ENCODE assay signal across 2 cellular contexts in the genomic region with DNA sequence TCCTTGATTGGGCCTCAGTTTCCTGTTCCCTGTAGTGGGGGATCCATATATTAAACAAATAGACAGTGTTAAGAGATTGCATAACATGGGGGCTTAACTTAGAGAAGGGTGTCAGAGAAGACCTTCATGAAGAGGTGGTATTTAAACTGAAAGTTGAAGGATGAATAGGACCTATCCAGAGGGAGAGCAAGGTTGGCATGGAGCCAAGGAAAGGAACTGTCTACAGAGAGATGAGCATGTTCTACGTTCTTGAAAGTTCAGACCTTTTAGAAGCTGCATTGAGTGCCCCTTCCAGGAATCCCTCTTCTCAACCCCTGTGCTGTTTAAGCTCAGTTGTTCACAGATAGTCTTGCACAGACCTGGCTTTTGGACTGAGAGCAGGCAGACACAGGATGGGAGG.
TF ChIP-seq lines count a peak whose summit lies in the region.

No MANE protein-coding gene starts in this region.

TF ChIP-seq in IMR-90, 13 proteins besides CTCF, POLR2A, EP300 and RAD21 (continued from another document):
- TF ChIP-seq MAFK (IDR thresholded peaks at IDR 0.05; ENCODE audit: low read depth, low read length) = no peak
- TF ChIP-seq SMC3 (IDR thresholded peaks at IDR 0.05; ENCODE audit: low read depth, low read length) = no peak
- no peak for TF ChIP-seq MAZ (IDR thresholded peaks at IDR 0.05; ENCODE audit: borderline replicate concordance, low read depth, low read length)
- TF ChIP-seq FOS (IDR thresholded peaks at IDR 0.05; ENCODE audit: low read depth, low read length) = no peak
- no peak for TF ChIP-seq NFE2L2 (IDR thresholded peaks at IDR 0.05; ENCODE audit: low read depth, low read length)
- no peak for TF ChIP-seq RCOR1 (IDR thresholded peaks at IDR 0.05; ENCODE audit: insufficient replicate concordance, low read length)
- no peak for TF ChIP-seq CEBPB (IDR thresholded peaks at IDR 0.05; ENCODE audit: low read depth, low read length)
- TF ChIP-seq CHD1 (IDR thresholded peaks at IDR 0.05; ENCODE audit: low read depth, low read length) = no peak
- no peak for TF ChIP-seq BHLHE40 (IDR thresholded peaks at IDR 0.05; ENCODE audit: low read depth, low read length)
- TF ChIP-seq RFX5 (IDR thresholded peaks at IDR 0.05; ENCODE audit: low read depth, low read length) = no peak
- TF ChIP-seq MXI1 (IDR thresholded peaks at IDR 0.05; ENCODE audit: borderline replicate concordance, low read depth, low read length) = no peak
TF ChIP-seq in IMR-90: peak in this region for 0.

TF ChIP-seq in neural cell, 6 proteins besides CTCF, POLR2A, EP300 and RAD21 (continued from another document):
- no peak for TF ChIP-seq REST (IDR thresholded peaks at IDR 0.05; ENCODE audit: borderline replicate concordance)
- TF ChIP-seq TAF1 (IDR thresholded peaks at IDR 0.05; ENCODE audit: low read depth) = no peak
- no peak for TF ChIP-seq MXI1 (conservative IDR thresholded peaks at IDR 0.05; ENCODE audit: poor library complexity, severe bottlenecking)
- TF ChIP-seq SMC3 (conservative IDR thresholded peaks at IDR 0.05; ENCODE audit: poor library complexity) = no peak
- no peak for TF ChIP-seq EZH2 (IDR thresholded peaks at IDR 0.05; ENCODE audit: borderline replicate concordance, insufficient read depth, low read length, poor library complexity, severe bottlenecking)
